1 cellular context compared by ENCODE assay signal in the genomic region with DNA sequence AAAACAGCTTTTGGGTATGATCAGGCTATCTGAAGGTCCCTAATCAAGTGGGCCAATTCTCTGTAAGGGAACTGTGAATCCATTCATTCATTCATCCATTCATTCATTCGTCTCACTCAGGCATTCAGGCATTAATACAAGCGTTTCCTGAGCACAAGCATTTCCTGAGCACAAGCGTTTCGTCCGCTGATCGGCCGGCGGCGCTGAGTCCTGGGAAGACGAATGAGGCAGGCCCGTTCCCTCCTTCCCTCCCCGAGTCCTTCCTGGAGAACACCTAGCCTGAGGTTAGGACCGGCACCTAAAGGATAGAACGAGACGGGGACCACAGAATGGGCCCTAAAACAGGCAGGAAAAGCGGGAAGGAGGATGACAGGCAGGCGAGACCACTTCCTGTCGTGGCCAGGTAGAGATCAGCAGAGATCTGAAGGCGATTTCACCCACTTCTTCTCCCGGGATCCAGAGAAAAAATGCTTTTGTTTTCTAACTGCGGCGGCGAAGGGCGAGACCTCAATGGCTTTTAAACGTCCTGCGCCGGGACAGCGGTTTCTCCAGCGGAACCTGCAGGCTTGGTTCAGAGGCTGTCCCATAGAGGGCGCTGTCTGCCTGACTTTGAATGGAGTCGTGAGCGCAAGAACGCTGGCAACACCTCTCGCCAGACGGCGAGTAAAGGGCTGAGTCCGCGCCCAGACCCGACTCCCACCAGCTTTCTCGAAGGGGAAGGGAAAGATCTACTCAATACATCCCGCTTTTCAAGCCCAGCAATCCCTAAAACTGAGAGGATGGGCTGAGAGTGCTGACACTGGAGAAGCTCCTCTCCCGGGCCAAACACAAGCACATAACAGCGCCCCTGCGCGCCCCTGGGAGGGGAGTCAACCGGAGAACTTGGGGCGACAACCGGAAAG.
TF ChIP-seq lines count a peak whose summit lies in the region.

No MANE protein-coding gene starts in this region.

TF ChIP-seq in HepG2, 621 proteins besides CTCF, POLR2A, EP300 and RAD21 (continued from another document):
- TF ChIP-seq, protein P1, sequence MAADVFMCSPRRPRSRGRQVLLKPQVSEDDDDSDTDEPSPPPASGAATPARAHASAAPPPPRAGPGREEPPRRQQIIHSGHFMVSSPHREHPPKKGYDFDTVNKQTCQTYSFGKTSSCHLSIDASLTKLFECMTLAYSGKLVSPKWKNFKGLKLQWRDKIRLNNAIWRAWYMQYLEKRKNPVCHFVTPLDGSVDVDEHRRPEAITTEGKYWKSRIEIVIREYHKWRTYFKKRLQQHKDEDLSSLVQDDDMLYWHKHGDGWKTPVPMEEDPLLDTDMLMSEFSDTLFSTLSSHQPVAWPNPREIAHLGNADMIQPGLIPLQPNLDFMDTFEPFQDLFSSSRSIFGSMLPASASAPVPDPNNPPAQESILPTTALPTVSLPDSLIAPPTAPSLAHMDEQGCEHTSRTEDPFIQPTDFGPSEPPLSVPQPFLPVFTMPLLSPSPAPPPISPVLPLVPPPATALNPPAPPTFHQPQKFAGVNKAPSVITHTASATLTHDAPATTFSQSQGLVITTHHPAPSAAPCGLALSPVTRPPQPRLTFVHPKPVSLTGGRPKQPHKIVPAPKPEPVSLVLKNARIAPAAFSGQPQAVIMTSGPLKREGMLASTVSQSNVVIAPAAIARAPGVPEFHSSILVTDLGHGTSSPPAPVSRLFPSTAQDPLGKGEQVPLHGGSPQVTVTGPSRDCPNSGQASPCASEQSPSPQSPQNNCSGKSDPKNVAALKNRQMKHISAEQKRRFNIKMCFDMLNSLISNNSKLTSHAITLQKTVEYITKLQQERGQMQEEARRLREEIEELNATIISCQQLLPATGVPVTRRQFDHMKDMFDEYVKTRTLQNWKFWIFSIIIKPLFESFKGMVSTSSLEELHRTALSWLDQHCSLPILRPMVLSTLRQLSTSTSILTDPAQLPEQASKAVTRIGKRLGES (CRISPR knock-in tag; IDR thresholded peaks at IDR 0.05; ENCODE audit: borderline replicate concordance), result no peak
- TF ChIP-seq YY1 (IDR thresholded peaks at IDR 0.05; ENCODE audit: insufficient read depth, insufficient replicate concordance, low read depth, low read length) (peak; percentile 38), ZNF772 (CRISPR knock-in tag; IDR thresholded peaks at IDR 0.05) (no peak), TSC22D2 (CRISPR knock-in tag; IDR thresholded peaks at IDR 0.05; ENCODE audit: borderline replicate concordance) (peak; percentile 63; the same call in 1 of the 2 replicates), SALL2 (CRISPR knock-in tag; IDR thresholded peaks at IDR 0.05) (no peak), ZNF724P (CRISPR knock-in tag; IDR thresholded peaks at IDR 0.05; ENCODE audit: borderline replicate concordance) (no peak), HDAC6 (IDR thresholded peaks at IDR 0.05; ENCODE audit: low read depth, low read length) (no peak), XRCC5 (optimal IDR thresholded peaks at IDR 0.05; ENCODE audit: low read length) (peak; percentile 90), MYC (CRISPR knock-in tag; IDR thresholded peaks at IDR 0.05; ENCODE audit: borderline replicate concordance) (0 out of 2 replicates have a peak, but pooled peaks have one; percentile 1), ZNF260 (CRISPR knock-in tag; IDR thresholded peaks at IDR 0.05; ENCODE audit: borderline replicate concordance, low read depth) (no peak), ZNF777 (CRISPR knock-in tag; IDR thresholded peaks at IDR 0.05) (peak; percentile 80), ISX (CRISPR knock-in tag; conservative IDR thresholded peaks at IDR 0.05) (no peak), RXRA (CRISPR knock-in tag; IDR thresholded peaks at IDR 0.05) (0 out of 2 replicates have a peak, but pooled peaks have one; percentile 34), KAT7 (CRISPR knock-in tag; IDR thresholded peaks at IDR 0.05; ENCODE audit: borderline replicate concordance) (0 out of 2 replicates have a peak, but pooled peaks have one; percentile 42)
- TF ChIP-seq, protein P2, sequence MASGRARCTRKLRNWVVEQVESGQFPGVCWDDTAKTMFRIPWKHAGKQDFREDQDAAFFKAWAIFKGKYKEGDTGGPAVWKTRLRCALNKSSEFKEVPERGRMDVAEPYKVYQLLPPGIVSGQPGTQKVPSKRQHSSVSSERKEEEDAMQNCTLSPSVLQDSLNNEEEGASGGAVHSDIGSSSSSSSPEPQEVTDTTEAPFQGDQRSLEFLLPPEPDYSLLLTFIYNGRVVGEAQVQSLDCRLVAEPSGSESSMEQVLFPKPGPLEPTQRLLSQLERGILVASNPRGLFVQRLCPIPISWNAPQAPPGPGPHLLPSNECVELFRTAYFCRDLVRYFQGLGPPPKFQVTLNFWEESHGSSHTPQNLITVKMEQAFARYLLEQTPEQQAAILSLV (CRISPR knock-in tag; IDR thresholded peaks at IDR 0.05; ENCODE audit: borderline replicate concordance), result 0 out of 2 replicates have a peak, but pooled peaks have one; percentile 8
- TF ChIP-seq, protein P3, sequence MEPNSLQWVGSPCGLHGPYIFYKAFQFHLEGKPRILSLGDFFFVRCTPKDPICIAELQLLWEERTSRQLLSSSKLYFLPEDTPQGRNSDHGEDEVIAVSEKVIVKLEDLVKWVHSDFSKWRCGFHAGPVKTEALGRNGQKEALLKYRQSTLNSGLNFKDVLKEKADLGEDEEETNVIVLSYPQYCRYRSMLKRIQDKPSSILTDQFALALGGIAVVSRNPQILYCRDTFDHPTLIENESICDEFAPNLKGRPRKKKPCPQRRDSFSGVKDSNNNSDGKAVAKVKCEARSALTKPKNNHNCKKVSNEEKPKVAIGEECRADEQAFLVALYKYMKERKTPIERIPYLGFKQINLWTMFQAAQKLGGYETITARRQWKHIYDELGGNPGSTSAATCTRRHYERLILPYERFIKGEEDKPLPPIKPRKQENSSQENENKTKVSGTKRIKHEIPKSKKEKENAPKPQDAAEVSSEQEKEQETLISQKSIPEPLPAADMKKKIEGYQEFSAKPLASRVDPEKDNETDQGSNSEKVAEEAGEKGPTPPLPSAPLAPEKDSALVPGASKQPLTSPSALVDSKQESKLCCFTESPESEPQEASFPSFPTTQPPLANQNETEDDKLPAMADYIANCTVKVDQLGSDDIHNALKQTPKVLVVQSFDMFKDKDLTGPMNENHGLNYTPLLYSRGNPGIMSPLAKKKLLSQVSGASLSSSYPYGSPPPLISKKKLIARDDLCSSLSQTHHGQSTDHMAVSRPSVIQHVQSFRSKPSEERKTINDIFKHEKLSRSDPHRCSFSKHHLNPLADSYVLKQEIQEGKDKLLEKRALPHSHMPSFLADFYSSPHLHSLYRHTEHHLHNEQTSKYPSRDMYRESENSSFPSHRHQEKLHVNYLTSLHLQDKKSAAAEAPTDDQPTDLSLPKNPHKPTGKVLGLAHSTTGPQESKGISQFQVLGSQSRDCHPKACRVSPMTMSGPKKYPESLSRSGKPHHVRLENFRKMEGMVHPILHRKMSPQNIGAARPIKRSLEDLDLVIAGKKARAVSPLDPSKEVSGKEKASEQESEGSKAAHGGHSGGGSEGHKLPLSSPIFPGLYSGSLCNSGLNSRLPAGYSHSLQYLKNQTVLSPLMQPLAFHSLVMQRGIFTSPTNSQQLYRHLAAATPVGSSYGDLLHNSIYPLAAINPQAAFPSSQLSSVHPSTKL (CRISPR knock-in tag; IDR thresholded peaks at IDR 0.05), result 0 out of 2 replicates have a peak, but pooled peaks have one; percentile 19
- TF ChIP-seq, protein P4, sequence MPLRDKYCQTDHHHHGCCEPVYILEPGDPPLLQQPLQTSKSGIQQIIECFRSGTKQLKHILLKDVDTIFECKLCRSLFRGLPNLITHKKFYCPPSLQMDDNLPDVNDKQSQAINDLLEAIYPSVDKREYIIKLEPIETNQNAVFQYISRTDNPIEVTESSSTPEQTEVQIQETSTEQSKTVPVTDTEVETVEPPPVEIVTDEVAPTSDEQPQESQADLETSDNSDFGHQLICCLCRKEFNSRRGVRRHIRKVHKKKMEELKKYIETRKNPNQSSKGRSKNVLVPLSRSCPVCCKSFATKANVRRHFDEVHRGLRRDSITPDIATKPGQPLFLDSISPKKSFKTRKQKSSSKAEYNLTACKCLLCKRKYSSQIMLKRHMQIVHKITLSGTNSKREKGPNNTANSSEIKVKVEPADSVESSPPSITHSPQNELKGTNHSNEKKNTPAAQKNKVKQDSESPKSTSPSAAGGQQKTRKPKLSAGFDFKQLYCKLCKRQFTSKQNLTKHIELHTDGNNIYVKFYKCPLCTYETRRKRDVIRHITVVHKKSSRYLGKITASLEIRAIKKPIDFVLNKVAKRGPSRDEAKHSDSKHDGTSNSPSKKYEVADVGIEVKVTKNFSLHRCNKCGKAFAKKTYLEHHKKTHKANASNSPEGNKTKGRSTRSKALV (CRISPR knock-in tag; IDR thresholded peaks at IDR 0.05), result peak; percentile 98
